Comparison of ENCODE assay signal across 1 cellular context in the genomic region with DNA sequence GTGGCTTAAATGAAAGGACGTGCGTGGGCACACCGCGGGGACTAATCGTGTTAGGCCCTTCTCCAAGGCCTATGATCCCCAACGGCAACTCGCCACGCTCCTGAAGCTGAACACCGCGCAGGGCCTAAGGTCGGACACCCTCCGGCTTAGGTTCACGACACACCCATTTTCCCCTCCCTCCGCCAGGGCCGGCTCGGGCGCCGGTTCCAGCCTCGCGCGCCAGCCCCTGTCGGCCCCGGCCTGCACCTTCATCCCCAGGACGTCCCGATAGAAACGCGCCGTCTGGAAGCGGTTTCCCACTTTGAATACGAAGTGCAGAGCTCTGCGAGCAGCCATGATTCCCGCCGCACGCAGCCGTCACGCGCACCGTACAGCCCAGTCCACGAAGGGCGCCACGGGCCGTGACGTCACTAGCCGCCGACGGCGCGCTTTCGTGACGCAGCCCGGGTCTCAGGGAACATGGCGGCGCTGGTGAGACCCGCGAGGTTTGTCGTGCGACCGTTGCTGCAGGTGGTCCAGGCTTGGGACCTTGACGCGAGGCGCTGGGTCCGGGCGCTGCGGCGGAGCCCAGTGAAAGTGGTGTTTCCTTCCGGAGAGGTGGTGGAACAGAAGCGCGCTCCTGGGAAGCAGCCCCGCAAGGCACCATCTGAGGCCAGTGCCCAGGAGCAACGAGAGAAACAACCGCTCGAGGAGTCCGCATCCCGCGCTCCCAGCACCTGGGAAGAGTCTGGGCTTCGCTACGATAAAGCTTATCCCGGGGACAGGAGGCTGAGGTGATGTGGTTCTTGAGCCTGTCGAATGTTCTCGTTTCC.
TF ChIP-seq lines count a peak whose summit lies in the region.

A gene with protein sequence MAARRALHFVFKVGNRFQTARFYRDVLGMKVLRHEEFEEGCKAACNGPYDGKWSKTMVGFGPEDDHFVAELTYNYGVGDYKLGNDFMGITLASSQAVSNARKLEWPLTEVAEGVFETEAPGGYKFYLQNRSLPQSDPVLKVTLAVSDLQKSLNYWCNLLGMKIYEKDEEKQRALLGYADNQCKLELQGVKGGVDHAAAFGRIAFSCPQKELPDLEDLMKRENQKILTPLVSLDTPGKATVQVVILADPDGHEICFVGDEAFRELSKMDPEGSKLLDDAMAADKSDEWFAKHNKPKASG (minus strand): TSS at position 361 of the 812 bp plus-strand sequence. CDS start 25 bp downstream, at position 336.
A gene with protein sequence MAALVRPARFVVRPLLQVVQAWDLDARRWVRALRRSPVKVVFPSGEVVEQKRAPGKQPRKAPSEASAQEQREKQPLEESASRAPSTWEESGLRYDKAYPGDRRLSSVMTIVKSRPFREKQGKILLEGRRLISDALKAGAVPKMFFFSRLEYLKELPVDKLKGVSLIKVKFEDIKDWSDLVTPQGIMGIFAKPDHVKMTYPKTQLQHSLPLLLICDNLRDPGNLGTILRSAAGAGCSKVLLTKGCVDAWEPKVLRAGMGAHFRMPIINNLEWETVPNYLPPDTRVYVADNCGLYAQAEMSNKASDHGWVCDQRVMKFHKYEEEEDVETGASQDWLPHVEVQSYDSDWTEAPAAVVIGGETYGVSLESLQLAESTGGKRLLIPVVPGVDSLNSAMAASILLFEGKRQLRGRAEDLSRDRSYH (plus strand): TSS at position 434 of the 812 bp plus-strand sequence. CDS start 26 bp downstream, at position 460.

TF ChIP-seq in WTC11, 78 proteins besides CTCF, POLR2A, EP300 and RAD21 (continued from another document):
- TF ChIP-seq, protein P1, sequence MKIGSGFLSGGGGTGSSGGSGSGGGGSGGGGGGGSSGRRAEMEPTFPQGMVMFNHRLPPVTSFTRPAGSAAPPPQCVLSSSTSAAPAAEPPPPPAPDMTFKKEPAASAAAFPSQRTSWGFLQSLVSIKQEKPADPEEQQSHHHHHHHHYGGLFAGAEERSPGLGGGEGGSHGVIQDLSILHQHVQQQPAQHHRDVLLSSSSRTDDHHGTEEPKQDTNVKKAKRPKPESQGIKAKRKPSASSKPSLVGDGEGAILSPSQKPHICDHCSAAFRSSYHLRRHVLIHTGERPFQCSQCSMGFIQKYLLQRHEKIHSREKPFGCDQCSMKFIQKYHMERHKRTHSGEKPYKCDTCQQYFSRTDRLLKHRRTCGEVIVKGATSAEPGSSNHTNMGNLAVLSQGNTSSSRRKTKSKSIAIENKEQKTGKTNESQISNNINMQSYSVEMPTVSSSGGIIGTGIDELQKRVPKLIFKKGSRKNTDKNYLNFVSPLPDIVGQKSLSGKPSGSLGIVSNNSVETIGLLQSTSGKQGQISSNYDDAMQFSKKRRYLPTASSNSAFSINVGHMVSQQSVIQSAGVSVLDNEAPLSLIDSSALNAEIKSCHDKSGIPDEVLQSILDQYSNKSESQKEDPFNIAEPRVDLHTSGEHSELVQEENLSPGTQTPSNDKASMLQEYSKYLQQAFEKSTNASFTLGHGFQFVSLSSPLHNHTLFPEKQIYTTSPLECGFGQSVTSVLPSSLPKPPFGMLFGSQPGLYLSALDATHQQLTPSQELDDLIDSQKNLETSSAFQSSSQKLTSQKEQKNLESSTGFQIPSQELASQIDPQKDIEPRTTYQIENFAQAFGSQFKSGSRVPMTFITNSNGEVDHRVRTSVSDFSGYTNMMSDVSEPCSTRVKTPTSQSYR (CRISPR knock-in tag; IDR thresholded peaks at IDR 0.05): no peak
- no peak for TF ChIP-seq JUN (CRISPR knock-in tag; IDR thresholded peaks at IDR 0.05)
- TF ChIP-seq, protein P2, sequence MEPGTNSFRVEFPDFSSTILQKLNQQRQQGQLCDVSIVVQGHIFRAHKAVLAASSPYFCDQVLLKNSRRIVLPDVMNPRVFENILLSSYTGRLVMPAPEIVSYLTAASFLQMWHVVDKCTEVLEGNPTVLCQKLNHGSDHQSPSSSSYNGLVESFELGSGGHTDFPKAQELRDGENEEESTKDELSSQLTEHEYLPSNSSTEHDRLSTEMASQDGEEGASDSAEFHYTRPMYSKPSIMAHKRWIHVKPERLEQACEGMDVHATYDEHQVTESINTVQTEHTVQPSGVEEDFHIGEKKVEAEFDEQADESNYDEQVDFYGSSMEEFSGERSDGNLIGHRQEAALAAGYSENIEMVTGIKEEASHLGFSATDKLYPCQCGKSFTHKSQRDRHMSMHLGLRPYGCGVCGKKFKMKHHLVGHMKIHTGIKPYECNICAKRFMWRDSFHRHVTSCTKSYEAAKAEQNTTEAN (CRISPR knock-in tag; IDR thresholded peaks at IDR 0.05): peak; percentile 92; the same call in 1 of the 2 replicates
- no peak for TF ChIP-seq MXD4 (CRISPR knock-in tag; IDR thresholded peaks at IDR 0.05; ENCODE audit: borderline replicate concordance)
- TF ChIP-seq, protein P3, sequence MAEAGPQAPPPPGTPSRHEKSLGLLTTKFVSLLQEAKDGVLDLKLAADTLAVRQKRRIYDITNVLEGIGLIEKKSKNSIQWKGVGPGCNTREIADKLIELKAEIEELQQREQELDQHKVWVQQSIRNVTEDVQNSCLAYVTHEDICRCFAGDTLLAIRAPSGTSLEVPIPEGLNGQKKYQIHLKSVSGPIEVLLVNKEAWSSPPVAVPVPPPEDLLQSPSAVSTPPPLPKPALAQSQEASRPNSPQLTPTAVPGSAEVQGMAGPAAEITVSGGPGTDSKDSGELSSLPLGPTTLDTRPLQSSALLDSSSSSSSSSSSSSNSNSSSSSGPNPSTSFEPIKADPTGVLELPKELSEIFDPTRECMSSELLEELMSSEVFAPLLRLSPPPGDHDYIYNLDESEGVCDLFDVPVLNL (CRISPR knock-in tag; IDR thresholded peaks at IDR 0.05; ENCODE audit: borderline replicate concordance, low read depth): peak; percentile 79
- TF ChIP-seq NR3C1 (CRISPR knock-in tag; conservative IDR thresholded peaks at IDR 0.05; ENCODE audit: low read depth): 0 out of 2 replicates have a peak, but pooled peaks have one; percentile 88
- peak; percentile 96 for TF ChIP-seq ZBTB21 (CRISPR knock-in tag; IDR thresholded peaks at IDR 0.05; ENCODE audit: borderline replicate concordance)
- TF ChIP-seq, protein P4, sequence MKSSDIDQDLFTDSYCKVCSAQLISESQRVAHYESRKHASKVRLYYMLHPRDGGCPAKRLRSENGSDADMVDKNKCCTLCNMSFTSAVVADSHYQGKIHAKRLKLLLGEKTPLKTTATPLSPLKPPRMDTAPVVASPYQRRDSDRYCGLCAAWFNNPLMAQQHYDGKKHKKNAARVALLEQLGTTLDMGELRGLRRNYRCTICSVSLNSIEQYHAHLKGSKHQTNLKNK (CRISPR knock-in tag; IDR thresholded peaks at IDR 0.05): no peak
- peak; percentile 92 for TF ChIP-seq TP53 (CRISPR knock-in tag; IDR thresholded peaks at IDR 0.05)
- TF ChIP-seq SP1 (CRISPR knock-in tag; conservative IDR thresholded peaks at IDR 0.05): peak; percentile 85
- peak; percentile 87; the same call in 1 of the 2 replicates for TF ChIP-seq TEAD1 (CRISPR knock-in tag; IDR thresholded peaks at IDR 0.05)
- no peak for TF ChIP-seq ZNF671 (CRISPR knock-in tag; IDR thresholded peaks at IDR 0.05)
- TF ChIP-seq IRF2 (CRISPR knock-in tag; IDR thresholded peaks at IDR 0.05; ENCODE audit: borderline replicate concordance, low read depth): no peak
- TF ChIP-seq, protein P5, sequence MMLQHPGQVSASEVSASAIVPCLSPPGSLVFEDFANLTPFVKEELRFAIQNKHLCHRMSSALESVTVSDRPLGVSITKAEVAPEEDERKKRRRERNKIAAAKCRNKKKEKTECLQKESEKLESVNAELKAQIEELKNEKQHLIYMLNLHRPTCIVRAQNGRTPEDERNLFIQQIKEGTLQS (CRISPR knock-in tag; conservative IDR thresholded peaks at IDR 0.05): no peak
- TF ChIP-seq NFATC4 (CRISPR knock-in tag; IDR thresholded peaks at IDR 0.05): no peak
- TF ChIP-seq ZNF219 (CRISPR knock-in tag; IDR thresholded peaks at IDR 0.05; ENCODE audit: borderline replicate concordance): no peak
- TF ChIP-seq, protein P6, sequence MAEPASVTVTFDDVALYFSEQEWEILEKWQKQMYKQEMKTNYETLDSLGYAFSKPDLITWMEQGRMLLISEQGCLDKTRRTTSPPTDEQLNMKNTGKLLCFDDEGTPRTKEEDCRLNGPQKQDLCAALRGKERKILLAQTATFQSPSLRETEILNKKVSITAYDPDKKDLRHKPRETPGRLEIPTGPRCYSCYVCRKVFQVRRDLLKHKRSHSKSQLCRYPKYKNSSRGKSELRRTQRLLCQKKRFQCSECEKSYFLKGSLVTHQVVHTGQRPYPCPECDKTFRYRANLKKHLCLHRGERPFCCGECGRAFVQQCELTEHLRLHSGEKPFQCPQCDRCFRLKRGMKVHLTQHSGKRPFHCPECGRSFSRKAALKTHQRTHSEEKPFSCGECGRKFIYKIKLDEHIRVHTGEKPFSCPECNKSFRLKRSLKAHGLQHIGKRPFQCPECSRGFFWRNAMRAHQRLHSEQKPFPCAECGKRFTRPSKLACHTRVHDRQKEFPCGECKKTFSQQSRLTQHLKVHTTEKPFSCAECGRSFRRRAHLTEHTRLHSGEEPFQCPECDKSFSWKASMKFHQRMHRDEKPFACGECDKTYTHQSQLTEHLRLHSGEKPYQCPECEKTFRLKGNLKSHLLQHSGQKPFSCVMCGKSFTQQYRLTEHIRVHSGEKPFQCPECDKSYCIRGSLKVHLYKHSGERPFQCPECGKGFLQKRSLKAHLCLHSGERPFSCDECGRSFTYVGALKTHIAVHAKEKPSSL (CRISPR knock-in tag; conservative IDR thresholded peaks at IDR 0.05): no peak
